ENCODE assay signal across 20 cellular contexts in genomic region chr20:62424249-62425109, GRCh38. TPM values are rescaled to one million over a fixed set of nuclear protein-coding genes. Genes with fewer than 3 reads are reported as not detected.
DNase-seq lines count a peak whose midpoint lies in the region; ATAC-seq, FAIRE-seq and TF ChIP-seq lines count a peak whose summit lies in the region.
"Had no signal": no experiment of that assay in that cellular context is flagged by ENCODE, and none has a peak within 500 bp of the region (broad histone marks: within the 10 kb centered on the region; RNA-seq: fewer than 3 reads in every experiment).

No MANE protein-coding gene starts in this region.

- WGBS in H1 (ENCODE audit: extremely low coverage in 1 of 2, insufficient coverage in 1 of 2, insufficient read length in 1 of 2, insufficient replicate concordance in 2 of 2, low coverage in 1 of 2, low lambda C conversion rate in 2 of 2, missing lambda C conversion rate in 1 of 2), 2 experiments, result 83% methylated on average over 18 of the region's 23 CpGs; no CpG with 5 or more reads in 1 of the 2 experiments
- 37 to 57% (median 46%) methylated on average over 20 to 23 of the region's 23 CpGs for WGBS in stomach, 5 donors

- no peak overlapping the region for H2BK120ac ChIP-seq in H1 (replicated peaks; ENCODE audit: low read depth, low read length)

- no peaks in the 10 kb centered on the region for H3K79me1 ChIP-seq in H1 (ENCODE audit: low read depth, low read length)

- intact Hi-C loops in stomach (cut with DNase I; ENCODE audit: low total_unique reads), result no loop called here

- H3K36me3 ChIP-seq in H1 (ENCODE audit: control insufficient read depth in 2 of 4, insufficient read depth in 4 of 4, low read length in 3 of 4), result no peaks in the 10 kb centered on the region; a peak in 1 of 8 replicates
- no peaks in the 10 kb centered on the region for H3K36me3 ChIP-seq in stomach
- H3K36me3 ChIP-seq in H7 (replicated peaks; ENCODE audit: control insufficient read depth, insufficient read depth, low read length), result no peaks in the 10 kb centered on the region
- H3K36me3 ChIP-seq: BE2C, Peyer's patch, SJSA1 had no signal

- H3K23ac ChIP-seq in H1 (ENCODE audit: insufficient read length), result no peak overlapping the region

- no peak for ATAC-seq in HG03521 (IDR thresholded peaks at IDR 0.05; ENCODE audit: unreplicated experiment)

- no peaks in the 10 kb centered on the region for H3K9me3 ChIP-seq in H1 (ENCODE audit: insufficient read depth in 2 of 2, low read depth in 1 of 2, low read length in 1 of 2)
- no peaks in the 10 kb centered on the region for H3K9me3 ChIP-seq in stomach
- H3K9me3 ChIP-seq: BE2C, Peyer's patch, SJSA1 had no signal

- no peak overlapping the region for H4K91ac ChIP-seq in H1 (replicated peaks; ENCODE audit: insufficient read length, low read length)

- H4K20me1 ChIP-seq in H1 (replicated peaks in 1 of 2; ENCODE audit: control insufficient read depth in 1 of 2, insufficient read depth in 2 of 2, low read length in 2 of 2), result peaks cover 0 to 8% of the 10 kb centered on the region in 2 experiments

- peaks cover 3% of the 10 kb centered on the region for H3K23me2 ChIP-seq in H1 (ENCODE audit: low read depth, low read length)

- H3K27ac ChIP-seq in H1 (ENCODE audit: low read depth, low read length), result no peak overlapping the region
- no peak overlapping the region for H3K27ac ChIP-seq in stomach
- H3K27ac ChIP-seq: HL-60, Peyer's patch, SJSA1 had no signal

- no peak for DNase-seq in HTR-8/SVneo (ENCODE audit: insufficient read length, low spot score)
- DNase-seq in H1 (ENCODE audit: low read depth in 1 of 2, low spot score in 2 of 2), result no peak
- peak; percentile 62 for DNase-seq in stomach
- no peak for DNase-seq in H7
- DNase-seq: BE2C; DMS79; H9; KG1; NCI-H1092 treated with DMSO at 0.1 percent for 48 hours; NCI-H1436 treated with DMSO at 0.1 percent for 48 hours; NCI-H1930; NCI-H2227 treated with DMSO at 0.1 percent for 48 hours; NCI-H510A treated with DMSO at 0.1 percent for 48 hours; NCI-H774; NK-92 treated with Interleukin-12 subunit alpha and Interleukin-12 subunit beta, amount 100 ng/mL, for 24 hours; Peyer's patch had no signal

- peak overlapping the region; percentile 76; the same call in 1 of the 2 replicates for H4K8ac ChIP-seq in H1 (ENCODE audit: extremely low read depth, insufficient read depth, low read length)

- H3K56ac ChIP-seq in H1 (replicated peaks; ENCODE audit: insufficient read length, low read depth, low read length), result no peak overlapping the region

- peak overlapping the region; percentile 66; the same call in 1 of the 2 replicates for H2BK20ac ChIP-seq in H1 (ENCODE audit: low read length)

- TF ChIP-seq POLR2A in H1 (IDR thresholded peaks at IDR 0.05; ENCODE audit: control extremely low read depth in 1 of 2, low read depth in 2 of 2, low read length in 2 of 2) (no peak), stomach (IDR thresholded peaks at IDR 0.05) (no peak)

- H2BK15ac ChIP-seq in H1 (ENCODE audit: low read length), result no peak overlapping the region

- H2AK5ac ChIP-seq in H1 (ENCODE audit: low read depth, low read length), result no peak overlapping the region

- CTCF ChIA-PET in H1 (lab: Charles Lee; ENCODE audit: partially characterized antibody), result interaction anchor here (0.7 to 10.8 kb wide), 8 partner anchors 12 to 192 kb away, joined by 3 to 104 read pairs (median 3); no protein-coding TSS in a partner anchor

- no peak overlapping the region for H2BK5ac ChIP-seq in H1 (ENCODE audit: low read depth, low read length)

- no peak overlapping the region for H3K4ac ChIP-seq in H1 (replicated peaks; ENCODE audit: insufficient read length, low read depth, low read length)

- no peak overlapping the region for H3K14ac ChIP-seq in H1 (ENCODE audit: insufficient read length)

- H4K5ac ChIP-seq in H1 (ENCODE audit: insufficient read length, low read depth, low read length), result no peak overlapping the region

- H2AFZ ChIP-seq in H1 (ENCODE audit: low read length), result no peak overlapping the region

- TF ChIP-seq CTCF in H1 (IDR thresholded peaks at IDR 0.05; ENCODE audit: control extremely low read depth in 1 of 3, insufficient read depth in 1 of 3, low read depth in 1 of 3, low read length in 3 of 3), result no peak
- no peak for TF ChIP-seq CTCF in stomach (IDR thresholded peaks at IDR 0.05)

- no peak overlapping the region; the same call in none of the 2 replicates for H3K18ac ChIP-seq in H1 (ENCODE audit: extremely low read depth, low read length)

- TF ChIP-seq RAD21 in H1 (IDR thresholded peaks at IDR 0.05 in 1 of 2, conservative IDR thresholded peaks at IDR 0.05 in 1 of 2; ENCODE audit: low read depth in 2 of 2, low read length in 2 of 2), result no peak

- no peaks in the 10 kb centered on the region for H3K79me2 ChIP-seq in H1 (ENCODE audit: control insufficient read depth in 1 of 2, insufficient read depth in 2 of 2, low read length in 2 of 2)

- no peak overlapping the region for H3K4me3 ChIP-seq in H1 (ENCODE audit: extremely low read depth in 1 of 4, insufficient read depth in 2 of 4, low read depth in 3 of 4, low read length in 4 of 4)
- no peak overlapping the region for H3K4me3 ChIP-seq in stomach
- H3K4me3 ChIP-seq in H7 (ENCODE audit: insufficient read depth, low read depth, low read length), result no peak overlapping the region
- H3K4me3 ChIP-seq: Peyer's patch, SJSA1 had no signal

- no peak overlapping the region for H3K4me2 ChIP-seq in H1 (ENCODE audit: insufficient read depth in 1 of 2, low read depth in 2 of 2, low read length in 2 of 2)

- H2BK12ac ChIP-seq in H1 (ENCODE audit: low read depth, low read length), result peak overlapping the region; percentile 11; the same call in 1 of the 2 replicates

- no peak for TF ChIP-seq EP300 in H1 (IDR thresholded peaks at IDR 0.05; ENCODE audit: borderline replicate concordance in 1 of 2, low read depth in 2 of 2, low read length in 2 of 2)
- no peak for TF ChIP-seq EP300 in stomach (IDR thresholded peaks at IDR 0.05)

- H3K9ac ChIP-seq in H1 (replicated peaks in 1 of 4; ENCODE audit: extremely low read depth in 1 of 4, low read depth in 3 of 4, low read length in 3 of 4), result no peak overlapping the region

- H3K27me3 ChIP-seq in H1 (replicated peaks in 1 of 4; ENCODE audit: control insufficient read depth in 3 of 4, extremely low read depth in 1 of 4, insufficient read depth in 3 of 4, low read length in 3 of 4) (no peaks in the 10 kb centered on the region; a peak in 1 of 7 replicates), stomach (peaks cover 0 to 38% (median 0%) of the 10 kb centered on the region in 3 donors), H7 (ENCODE audit: control insufficient read depth, insufficient read depth, low read length) (no peaks in the 10 kb centered on the region)
- H3K27me3 ChIP-seq: BE2C, Peyer's patch had no signal

- FAIRE-seq in HTR-8/SVneo (lab: Jason Lieb, UNC) (peak; percentile 77), H1 (lab: Jason Lieb, UNC) (no peak)

- POLR2A ChIA-PET in H1 (lab: Charles Lee; ENCODE audit: partially characterized antibody), result interaction anchor here (1.0 to 3.4 kb wide), 5 partner anchors 8 to 68 kb away, joined by 3 to 15 read pairs (median 4); no protein-coding TSS in a partner anchor

- H3K4me1 ChIP-seq in H1 (replicated peaks in 1 of 4; ENCODE audit: control insufficient read depth in 3 of 4, insufficient read depth in 4 of 4, low read length in 3 of 4) (peaks cover 0 to 43% (median 25%) of the 10 kb centered on the region in 4 experiments; a peak in 6 of 7 replicates), stomach (peaks cover 19 to 52% (median 39%) of the 10 kb centered on the region in 4 donors)
- H3K4me1 ChIP-seq: BE2C, SJSA1 had no signal

RNA-seq across cellular contexts. Expression of gene RBBP8NL, which starts 2.9 kb away (rescaled TPM):
- total RNA-seq in H1 (2021; fragmentation: NEBNext Ultra II Directional; extraction: Animal tissue kit (Norgen Biotek cat#: 25700)), result 0.43 and 0.59 TPM in 2 replicates
- 0.48 and 0.88 TPM in 2 replicates for polyA plus RNA-seq in H1 (2011; rRNA removed)
- 0.75 TPM for polyA plus RNA-seq in H1 (2011; cell fraction: cytosol; rRNA removed)
- polyA plus RNA-seq in H1 (2011; cell fraction: nucleus; rRNA removed), result 1.4 TPM
- 0.55 to 1.1 TPM (median 0.65 TPM) in 4 replicates for polyA plus RNA-seq in H1 (2012, experiment 1 of 2)
- 0.46 TPM for polyA plus RNA-seq in H1 (2012, experiment 2 of 2)
- polyA plus RNA-seq in H1 (2013, experiment 1 of 2), result 0.71 TPM
- polyA plus RNA-seq in H1 (2013, experiment 2 of 2), result 0.63 TPM
- 0.09 and 0.20 TPM in 2 replicates for polyA minus RNA-seq in H1 (2011; rRNA and poly(A)+ RNA removed)
- polyA minus RNA-seq in H1 (2011; cell fraction: cytosol; rRNA and poly(A)+ RNA removed), result 1.4 TPM
- polyA minus RNA-seq in H1 (2011; cell fraction: nucleus; rRNA and poly(A)+ RNA removed), result 1.9 TPM
- total RNA-seq in stomach, result 1 to 10 TPM in 1 of 5 donors, under 1 TPM in 2, not detected in 2; 0.45 to 2.3 (median 0.55) TPM
- polyA plus RNA-seq in stomach, result 1 to 10 TPM; 2.1 to 8.0 (median 5.7) TPM
- not detected in 2 replicates for total RNA-seq in H7 (2014; rRNA removed; shearing (Covaris generic))
- total RNA-seq: A673, SJSA1 had no signal

RNA-seq across cellular contexts. Expression of gene CABLES2, which starts 17.4 kb away (rescaled TPM):
- total RNA-seq in H1 (2021; fragmentation: NEBNext Ultra II Directional; extraction: Animal tissue kit (Norgen Biotek cat#: 25700)), result 8.0 TPM in 2 replicates
- polyA plus RNA-seq in H1 (2011; rRNA removed), result 8.8 and 10.5 TPM in 2 replicates
- 6.5 TPM for polyA plus RNA-seq in H1 (2011; cell fraction: cytosol; rRNA removed)
- polyA plus RNA-seq in H1 (2011; cell fraction: nucleus; rRNA removed), result 9.7 TPM
- polyA plus RNA-seq in H1 (2012, experiment 1 of 2), result 8.2 to 10.9 TPM (median 9.6 TPM) in 4 replicates
- 7.4 TPM for polyA plus RNA-seq in H1 (2012, experiment 2 of 2)
- 5.3 TPM for polyA plus RNA-seq in H1 (2013, experiment 1 of 2)
- 5.6 TPM for polyA plus RNA-seq in H1 (2013, experiment 2 of 2)
- polyA minus RNA-seq in H1 (2011; rRNA and poly(A)+ RNA removed), result 5.2 and 5.7 TPM in 2 replicates
- polyA minus RNA-seq in H1 (2011; cell fraction: cytosol; rRNA and poly(A)+ RNA removed), result 7.8 TPM
- polyA minus RNA-seq in H1 (2011; cell fraction: nucleus; rRNA and poly(A)+ RNA removed), result 4.3 TPM
- total RNA-seq in stomach, result 1 to 10 TPM in 4 of 5 donors, under 1 TPM in 1; 0.55 to 7.8 (median 1.4) TPM
- polyA plus RNA-seq in stomach, result 1 to 10 TPM; 2.0 to 3.2 (median 2.5) TPM
- total RNA-seq in H7 (2014; rRNA removed; shearing (Covaris generic)), result 7.7 and 8.3 TPM in 2 replicates

RNA-seq across cellular contexts. Expression of gene RPS21, which starts 37.6 kb away (rescaled TPM):
- total RNA-seq in H1 (2021; fragmentation: NEBNext Ultra II Directional; extraction: Animal tissue kit (Norgen Biotek cat#: 25700)), result 1,787 and 1,829 TPM in 2 replicates
- 7,219 and 8,331 TPM in 2 replicates for polyA plus RNA-seq in H1 (2011; rRNA removed)
- 7,720 TPM for polyA plus RNA-seq in H1 (2011; cell fraction: cytosol; rRNA removed)
- 4,705 TPM for polyA plus RNA-seq in H1 (2011; cell fraction: nucleus; rRNA removed)
- polyA plus RNA-seq in H1 (2012, experiment 1 of 2), result 4,429 to 5,604 TPM (median 4,871 TPM) in 4 replicates
- 4,124 TPM for polyA plus RNA-seq in H1 (2012, experiment 2 of 2)
- polyA plus RNA-seq in H1 (2013, experiment 1 of 2), result 4,907 TPM
- polyA plus RNA-seq in H1 (2013, experiment 2 of 2), result 4,204 TPM
- polyA minus RNA-seq in H1 (2011; rRNA and poly(A)+ RNA removed), result 654 and 663 TPM in 2 replicates
- 718 TPM for polyA minus RNA-seq in H1 (2011; cell fraction: cytosol; rRNA and poly(A)+ RNA removed)
- 1,108 TPM for polyA minus RNA-seq in H1 (2011; cell fraction: nucleus; rRNA and poly(A)+ RNA removed)
- 1,000 to 10,000 TPM in 3 of 5 donors, 100 to 1,000 TPM in 2; 239 to 2,998 (median 1,528) TPM for total RNA-seq in stomach
- polyA plus RNA-seq in stomach, result 1,000 to 10,000 TPM; 4,606 to 7,615 (median 4,647) TPM
- total RNA-seq in H7 (2014; rRNA removed; shearing (Covaris generic)), result 877 and 1,118 TPM in 2 replicates

RNA-seq across cellular contexts. Expression of gene GATA5, which starts 51.3 kb away (rescaled TPM):
- total RNA-seq in H1 (2021; fragmentation: NEBNext Ultra II Directional; extraction: Animal tissue kit (Norgen Biotek cat#: 25700)), result 0.11 and 0.15 TPM in 2 replicates
- polyA plus RNA-seq in H1 (2011; rRNA removed) (0.08 TPM in 2 replicates), stomach (10 to 100 TPM in 1 of 3 donors, 1 to 10 TPM in 2; 9.1 to 11.2 (median 9.3) TPM)
- 0.10 TPM for polyA plus RNA-seq in H1 (2011; cell fraction: cytosol; rRNA removed)
- polyA plus RNA-seq in H1 (2011; cell fraction: nucleus; rRNA removed), result 0.14 TPM
- polyA plus RNA-seq in H1 (2012, experiment 1 of 2), result 0.11 to 0.17 TPM (median 0.12 TPM) in 3 of 4 replicates, not detected in the other
- 0.12 TPM for polyA plus RNA-seq in H1 (2012, experiment 2 of 2)
- polyA plus RNA-seq in H1 (2013, experiment 1 of 2), result 0.08 TPM
- 0.07 TPM for polyA plus RNA-seq in H1 (2013, experiment 2 of 2)
- polyA minus RNA-seq in H1 (2011; rRNA and poly(A)+ RNA removed), result 0.05 and 0.06 TPM in 2 replicates
- polyA minus RNA-seq in H1 (2011; cell fraction: cytosol; rRNA and poly(A)+ RNA removed), result not detected
- not detected for polyA minus RNA-seq in H1 (2011; cell fraction: nucleus; rRNA and poly(A)+ RNA removed)
- 10 to 100 TPM in 2 of 5 donors, 1 to 10 TPM in 2, not detected in 1; 3.1 to 16.4 (median 9.0) TPM for total RNA-seq in stomach
- 0.55 and 1.5 TPM in 2 replicates for total RNA-seq in H7 (2014; rRNA removed; shearing (Covaris generic))
- total RNA-seq: A673, SJSA1 had no signal

RNA-seq across cellular contexts. Expression of gene LAMA5, which starts 57.4 kb away (rescaled TPM):
- 210 and 225 TPM in 2 replicates for total RNA-seq in H1 (2021; fragmentation: NEBNext Ultra II Directional; extraction: Animal tissue kit (Norgen Biotek cat#: 25700))
- 34.4 and 90.7 TPM in 2 replicates for polyA plus RNA-seq in H1 (2011; rRNA removed)
- 57.6 TPM for polyA plus RNA-seq in H1 (2011; cell fraction: cytosol; rRNA removed)
- 648 TPM for polyA plus RNA-seq in H1 (2011; cell fraction: nucleus; rRNA removed)
- polyA plus RNA-seq in H1 (2012, experiment 1 of 2), result 136 to 235 TPM (median 223 TPM) in 4 replicates
- 130 TPM for polyA plus RNA-seq in H1 (2012, experiment 2 of 2)
- 107 TPM for polyA plus RNA-seq in H1 (2013, experiment 1 of 2)
- 82.4 TPM for polyA plus RNA-seq in H1 (2013, experiment 2 of 2)
- 24.2 and 31.4 TPM in 2 replicates for polyA minus RNA-seq in H1 (2011; rRNA and poly(A)+ RNA removed)
- polyA minus RNA-seq in H1 (2011; cell fraction: cytosol; rRNA and poly(A)+ RNA removed), result 70.1 TPM
- 212 TPM for polyA minus RNA-seq in H1 (2011; cell fraction: nucleus; rRNA and poly(A)+ RNA removed)
- 100 to 1,000 TPM in 2 of 5 donors, 10 to 100 TPM in 3; 42.2 to 278 (median 86.9) TPM for total RNA-seq in stomach
- 100 to 1,000 TPM in 1 of 3 donors, 10 to 100 TPM in 2; 41.4 to 278 (median 72.3) TPM for polyA plus RNA-seq in stomach
- total RNA-seq in H7 (2014; rRNA removed; shearing (Covaris generic)), result 61.0 and 90.8 TPM in 2 replicates
